Comparison of ENCODE assay signal across 9 cellular contexts in the genomic region with DNA sequence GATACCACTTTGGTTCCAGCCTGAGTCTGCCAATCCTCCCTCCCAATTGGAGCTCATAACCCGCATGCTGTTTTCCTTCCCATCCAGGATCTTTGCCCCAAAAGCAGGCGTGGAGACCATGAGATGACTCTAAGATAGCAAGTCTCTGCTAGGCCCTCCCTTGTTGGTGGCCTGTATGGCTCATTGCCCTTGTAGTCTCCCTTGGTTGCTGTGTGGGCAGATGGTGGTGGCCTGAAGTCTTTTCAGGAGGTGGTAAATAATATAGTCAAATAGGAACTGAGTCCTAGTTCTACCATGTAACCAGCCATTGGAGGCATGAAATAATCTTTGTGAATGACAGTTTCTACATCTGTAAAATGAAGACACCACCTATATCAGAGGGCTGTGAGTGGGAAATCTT. TPM values are rescaled to one million over a fixed set of nuclear protein-coding genes. Genes with fewer than 3 reads are reported as not detected.
DNase-seq lines count a peak whose midpoint lies in the region; ATAC-seq, FAIRE-seq and TF ChIP-seq lines count a peak whose summit lies in the region.
"Had no signal": no experiment of that assay in that cellular context is flagged by ENCODE, and none has a peak within 500 bp of the region (broad histone marks: within the 10 kb centered on the region; RNA-seq: fewer than 3 reads in every experiment).

No MANE protein-coding gene starts in this region.

- H3K4me2 ChIP-seq in GM12878 (ENCODE audit: control insufficient read depth, insufficient read depth) = peak overlapping the region; percentile 52

- H3K27me3 ChIP-seq in ACC112 (ENCODE audit: insufficient read depth, low read length) (no peaks in the 10 kb centered on the region), GM12878 (replicated peaks in 1 of 2; ENCODE audit: control insufficient read depth in 2 of 2, insufficient read depth in 2 of 2, low read length in 1 of 2) (no peaks in the 10 kb centered on the region), muscle layer of duodenum (ENCODE audit: low read depth, low read length) (no peaks in the 10 kb centered on the region)

- no peak overlapping the region for H3K9ac ChIP-seq in GM12878 (ENCODE audit: control insufficient read depth, insufficient read depth, low read length)

- in situ Hi-C loops in GM12878 (cut with MboI) = no loop called here

- ATAC-seq in GM12878 (peak; percentile 18), GM19395 (IDR thresholded peaks at IDR 0.05; ENCODE audit: unreplicated experiment) (no peak)

- FAIRE-seq in GM12878 (lab: Jason Lieb, UNC) = no peak

- CTCF ChIA-PET in GM12878 (lab: Yijun Ruan, JAX) = interaction anchor here (0.6 to 2.3 kb wide), 3 partner anchors 19 to 56 kb away, joined by 3 to 12 read pairs (median 5); a partner anchor contains a TSS

- TF ChIP-seq RAD21 in GM12878 (IDR thresholded peaks at IDR 0.05; ENCODE audit: insufficient read depth, low read depth, low read length) = no peak

- no peak for TF ChIP-seq POLR2A in GM12878 (IDR thresholded peaks at IDR 0.05; ENCODE audit: low read depth, low read length)

- TF ChIP-seq EP300 in GM12878 (IDR thresholded peaks at IDR 0.05; ENCODE audit: borderline replicate concordance in 1 of 2, control insufficient read depth in 1 of 2, low read depth in 2 of 2, low read length in 2 of 2) = no peak

- intact Hi-C loops in GM12878 (cut with micrococcal nuclease; ENCODE audit: unreplicated experiment) = loop anchor here (10.0 kb wide), 1 partner anchor 55 kb away; a partner anchor contains a TSS

- WGBS in GM12878 (ENCODE audit: insufficient coverage, insufficient replicate concordance, low lambda C conversion rate, missing lambda C conversion rate) = 32% methylated on average over 2 of the region's 2 CpGs

- H3K27ac ChIP-seq in ACC112 (ENCODE audit: low read depth, low read length) = no peak overlapping the region
- H3K27ac ChIP-seq in GM12878 (ENCODE audit: control insufficient read depth, insufficient read depth) = no peak overlapping the region
- no peak overlapping the region for H3K27ac ChIP-seq in muscle layer of duodenum (ENCODE audit: low read length)

- TF ChIP-seq CTCF in HFF-Myc (IDR thresholded peaks at IDR 0.05; ENCODE audit: low read depth, low read length, missing control alignments) (no peak), GM12878 (IDR thresholded peaks at IDR 0.05 in 2 of 3, conservative IDR thresholded peaks at IDR 0.05 in 1 of 3; ENCODE audit: control insufficient read depth in 2 of 3, extremely low read depth in 1 of 3, insufficient read depth in 1 of 3, low read depth in 3 of 3, low read length in 3 of 3) (no peak)

- H3K4me1 ChIP-seq in ACC112 (ENCODE audit: control insufficient read depth, insufficient read depth, low read length, unreplicated experiment) = no peaks in the 10 kb centered on the region
- H3K4me1 ChIP-seq in GM12878 (ENCODE audit: control insufficient read depth, insufficient read depth, low read length) = no peaks in the 10 kb centered on the region
- peaks cover 0 to 24% of the 10 kb centered on the region in 2 donors for H3K4me1 ChIP-seq in muscle layer of duodenum (ENCODE audit: control insufficient read depth in 1 of 2, insufficient read depth in 2 of 2, low read length in 2 of 2)

- RAD21 ChIA-PET in GM12878 (lab: Charles Lee; ENCODE audit: unreplicated experiment) = interaction anchor here (1.0 kb wide), 2 partner anchors 18 to 49 kb away, joined by 3 to 4 read pairs; no protein-coding TSS in a partner anchor

- SMC1A ChIA-PET in GM12878 (lab: Charles Lee; ENCODE audit: uncharacterized antibody, unreplicated experiment) = interaction anchor here (1.2 to 1.3 kb wide), 2 partner anchors 19 to 46 kb away, joined by 3 read pairs; no protein-coding TSS in a partner anchor

- POLR2A ChIA-PET in GM12878 (lab: Charles Lee) = interaction anchor here (0.6 to 4.1 kb wide), 5 partner anchors 18 to 98 kb away, joined by 3 to 32 read pairs (median 5); a partner anchor contains a TSS

- H2AFZ ChIP-seq in ACC112 (ENCODE audit: low read length, unreplicated experiment) = no peak overlapping the region
- no peak overlapping the region for H2AFZ ChIP-seq in GM12878 (ENCODE audit: control insufficient read depth, low read depth, low read length)

- H3K79me2 ChIP-seq in ACC112 (ENCODE audit: control insufficient read depth, insufficient read depth, low read length, unreplicated experiment) (peaks cover 18% of the 10 kb centered on the region), GM12878 (ENCODE audit: control insufficient read depth, insufficient read depth, low read length) (peaks cover 12% of the 10 kb centered on the region)

- no peaks in the 10 kb centered on the region for H4K20me1 ChIP-seq in GM12878 (ENCODE audit: control insufficient read depth, insufficient read depth)

- BruUV-seq in GM12878 (replicated peaks; lab: Mats Ljungman, UMichigan) = TSS peak; percentile 78

- H3K9me3 ChIP-seq in GM12878 (replicated peaks; ENCODE audit: control insufficient read depth, insufficient read depth, low read length) (no peaks in the 10 kb centered on the region; the same call in 2 of the 3 replicates), muscle layer of duodenum (ENCODE audit: control insufficient read depth in 1 of 2, low read length in 2 of 2) (no peaks in the 10 kb centered on the region)

- no peaks in the 10 kb centered on the region for H3K36me3 ChIP-seq in ACC112 (ENCODE audit: insufficient read depth, low read length)
- peaks cover 0 to 2% of the 10 kb centered on the region in 2 experiments; a peak in 1 of 4 replicates for H3K36me3 ChIP-seq in GM12878 (ENCODE audit: control insufficient read depth in 2 of 2, insufficient read depth in 2 of 2, low read length in 1 of 2)
- peaks cover 8 to 23% of the 10 kb centered on the region in 2 donors for H3K36me3 ChIP-seq in muscle layer of duodenum (ENCODE audit: control insufficient read depth in 1 of 2, insufficient read depth in 2 of 2, low read length in 2 of 2)

- H3K4me3 ChIP-seq in ACC112 (ENCODE audit: low read depth, low read length) = peak overlapping the region; percentile 90
- H3K4me3 ChIP-seq in HFF-Myc (replicated peaks; ENCODE audit: low read depth, low read length) = peak overlapping the region; percentile 58
- H3K4me3 ChIP-seq in GM12878 = peak overlapping the region; percentile 73; the same call in 1 of the 2 replicates
- peak overlapping the region; percentile 67 to 79 for H3K4me3 ChIP-seq in muscle layer of duodenum (ENCODE audit: low read depth in 1 of 2, low read length in 2 of 2)

- DNase-seq in HFF-Myc (ENCODE audit: extremely low read depth, low read depth) = no peak
- no peak for DNase-seq in GM12878 (ENCODE audit: low read depth, low spot score)
- no peak for DNase-seq in nucleus accumbens (lab: John Stamatoyannopoulos, UW)
- DNase-seq in NCI-H1092 treated with DMSO at 0.1 percent for 48 hours (lab: John Stamatoyannopoulos, UW) = no peak
- DNase-seq in SK-N-DZ (ENCODE audit: low spot score) = no peak
- DNase-seq: effector memory CD4-positive, alpha-beta T cell had no signal

RNA-seq across cellular contexts. Expression of a gene that starts 1.2 kb away (rescaled TPM):
- total RNA-seq in GM12878 (2013; cell fraction: nucleolus; rRNA removed) = 52.6 and 58.2 TPM in 2 replicates
- total RNA-seq in GM12878 (2014; rRNA removed) (23.0 and 25.0 TPM in 2 replicates), GM12878 (2014; rRNA removed; fragmentation: Illumina TruSeq; extraction: Trizol) (15.3 and 15.8 TPM in 2 replicates), GM12878 (2021) (31.2 and 35.7 TPM in 2 replicates)
- 24.9 TPM for polyA plus RNA-seq in GM12878 (2011; ENCODE audit: low read depth)
- polyA plus RNA-seq in GM12878 (2011; rRNA removed) (20.2 and 39.8 TPM in 2 replicates), GM12878 (2014; fragmentation: Illumina TruSeq; extraction: Trizol) (19.5 and 32.8 TPM in 2 replicates), GM12878 (2014; fragmentation: Nextera tagmentation; extraction: Ambion mirVana) (1 to 10 TPM; 4.5 to 7.8 TPM), GM12878 (2014; rRNA removed) (44.2 and 45.5 TPM in 2 replicates), GM12878 (2016; fragmentation: Nextera tagmentation; extraction: Ambion mirVana) (10 to 100 TPM; 56.3 to 56.4 TPM)
- 65.1 and 77.9 TPM in 2 replicates for polyA plus RNA-seq in GM12878 (2011; cell fraction: cytosol; rRNA removed)
- polyA plus RNA-seq in GM12878 (2011; cell fraction: nucleus; rRNA removed) = 59.5 and 66.5 TPM in 2 replicates
- polyA plus RNA-seq in GM12878 (2012) = 33.0 and 40.6 TPM in 2 replicates
- polyA minus RNA-seq in GM12878 (2011; rRNA and poly(A)+ RNA removed) = 32.0 and 52.5 TPM in 2 replicates
- polyA minus RNA-seq in GM12878 (2011; cell fraction: cytosol; rRNA and poly(A)+ RNA removed) = 18.3 and 26.7 TPM in 2 replicates
- polyA minus RNA-seq in GM12878 (2011; cell fraction: nucleus; rRNA and poly(A)+ RNA removed) = 11.2 and 13.9 TPM in 2 replicates
- 81.0 and 92.4 TPM in 2 replicates for polyA plus RNA-seq in SK-N-DZ (2014; cell fraction: cytosol; rRNA removed)
- polyA plus RNA-seq in SK-N-DZ (2014; cell fraction: nucleus; rRNA removed) = 53.9 and 54.6 TPM in 2 replicates

RNA-seq across cellular contexts. Expression of a gene that starts 7.2 kb away (rescaled TPM):
- total RNA-seq in GM12878 (2013; cell fraction: nucleolus; rRNA removed) = 91.6 and 109 TPM in 2 replicates
- total RNA-seq in GM12878 (2014; rRNA removed) = 46.6 and 59.9 TPM in 2 replicates
- 22.2 and 22.7 TPM in 2 replicates for total RNA-seq in GM12878 (2014; rRNA removed; fragmentation: Illumina TruSeq; extraction: Trizol)
- 57.9 and 61.3 TPM in 2 replicates for total RNA-seq in GM12878 (2021)
- 57.8 TPM for polyA plus RNA-seq in GM12878 (2011; ENCODE audit: low read depth)
- 48.1 and 102 TPM in 2 replicates for polyA plus RNA-seq in GM12878 (2011; rRNA removed)
- 113 and 125 TPM in 2 replicates for polyA plus RNA-seq in GM12878 (2011; cell fraction: cytosol; rRNA removed)
- polyA plus RNA-seq in GM12878 (2011; cell fraction: nucleus; rRNA removed) = 509 and 553 TPM in 2 replicates
- 87.7 and 105 TPM in 2 replicates for polyA plus RNA-seq in GM12878 (2012)
- polyA plus RNA-seq in GM12878 (2014; fragmentation: Illumina TruSeq; extraction: Trizol) = 45.1 and 64.1 TPM in 2 replicates
- 1 to 10 TPM in 1 of 2 experiments, under 1 TPM in 1; 0.92 to 4.3 TPM for polyA plus RNA-seq in GM12878 (2014; fragmentation: Nextera tagmentation; extraction: Ambion mirVana)
- polyA plus RNA-seq in GM12878 (2014; rRNA removed) = 82.1 and 101 TPM in 2 replicates
- 10 to 100 TPM; 34.5 to 39.3 TPM for polyA plus RNA-seq in GM12878 (2016; fragmentation: Nextera tagmentation; extraction: Ambion mirVana)
- polyA minus RNA-seq in GM12878 (2011; rRNA and poly(A)+ RNA removed) = 45.4 and 61.3 TPM in 2 replicates
- 28.1 and 28.3 TPM in 2 replicates for polyA minus RNA-seq in GM12878 (2011; cell fraction: cytosol; rRNA and poly(A)+ RNA removed)
- polyA minus RNA-seq in GM12878 (2011; cell fraction: nucleus; rRNA and poly(A)+ RNA removed) = 51.5 and 71.2 TPM in 2 replicates
- polyA plus RNA-seq in SK-N-DZ (2014; cell fraction: cytosol; rRNA removed) = 231 and 328 TPM in 2 replicates
- polyA plus RNA-seq in SK-N-DZ (2014; cell fraction: nucleus; rRNA removed) = 407 and 542 TPM in 2 replicates

RNA-seq across cellular contexts. Expression of a gene that starts 14.2 kb away (rescaled TPM):
- 24.0 and 37.5 TPM in 2 replicates for total RNA-seq in GM12878 (2013; cell fraction: nucleolus; rRNA removed)
- total RNA-seq in GM12878 (2014; rRNA removed) (25.8 and 32.1 TPM in 2 replicates), GM12878 (2014; rRNA removed; fragmentation: Illumina TruSeq; extraction: Trizol) (37.0 and 39.5 TPM in 2 replicates), GM12878 (2021) (44.3 and 46.7 TPM in 2 replicates)
- polyA plus RNA-seq in GM12878 (2011; ENCODE audit: low read depth) = 36.1 TPM
- polyA plus RNA-seq in GM12878 (2011; rRNA removed) (23.0 and 30.2 TPM in 2 replicates), GM12878 (2014; fragmentation: Illumina TruSeq; extraction: Trizol) (32.9 and 43.9 TPM in 2 replicates), GM12878 (2014; fragmentation: Nextera tagmentation; extraction: Ambion mirVana) (1 to 10 TPM; 4.2 to 5.4 TPM), GM12878 (2014; rRNA removed) (45.8 and 51.3 TPM in 2 replicates), GM12878 (2016; fragmentation: Nextera tagmentation; extraction: Ambion mirVana) (10 to 100 TPM; 20.4 to 40.9 TPM)
- 28.7 and 33.2 TPM in 2 replicates for polyA plus RNA-seq in GM12878 (2011; cell fraction: cytosol; rRNA removed)
- 82.3 and 87.7 TPM in 2 replicates for polyA plus RNA-seq in GM12878 (2011; cell fraction: nucleus; rRNA removed)
- 53.3 and 57.8 TPM in 2 replicates for polyA plus RNA-seq in GM12878 (2012)
- 24.0 and 28.1 TPM in 2 replicates for polyA minus RNA-seq in GM12878 (2011; rRNA and poly(A)+ RNA removed)
- polyA minus RNA-seq in GM12878 (2011; cell fraction: cytosol; rRNA and poly(A)+ RNA removed) = 9.5 and 11.9 TPM in 2 replicates
- 14.5 and 24.8 TPM in 2 replicates for polyA minus RNA-seq in GM12878 (2011; cell fraction: nucleus; rRNA and poly(A)+ RNA removed)
- 53.4 and 71.0 TPM in 2 replicates for polyA plus RNA-seq in SK-N-DZ (2014; cell fraction: cytosol; rRNA removed)
- polyA plus RNA-seq in SK-N-DZ (2014; cell fraction: nucleus; rRNA removed) = 178 and 363 TPM in 2 replicates

RNA-seq across cellular contexts. Expression of a gene that starts 18.4 kb away (rescaled TPM):
- total RNA-seq in GM12878 (2013; cell fraction: nucleolus; rRNA removed) = 53.3 and 55.8 TPM in 2 replicates
- 25.3 and 31.3 TPM in 2 replicates for total RNA-seq in GM12878 (2014; rRNA removed)
- 14.2 and 15.3 TPM in 2 replicates for total RNA-seq in GM12878 (2014; rRNA removed; fragmentation: Illumina TruSeq; extraction: Trizol)
- 37.0 and 39.2 TPM in 2 replicates for total RNA-seq in GM12878 (2021)
- 19.4 TPM for polyA plus RNA-seq in GM12878 (2011; ENCODE audit: low read depth)
- polyA plus RNA-seq in GM12878 (2011; rRNA removed) = 15.7 and 20.0 TPM in 2 replicates
- polyA plus RNA-seq in GM12878 (2011; cell fraction: cytosol; rRNA removed) = 27.0 and 29.1 TPM in 2 replicates
- polyA plus RNA-seq in GM12878 (2011; cell fraction: nucleus; rRNA removed) = 183 and 209 TPM in 2 replicates
- 30.8 and 43.7 TPM in 2 replicates for polyA plus RNA-seq in GM12878 (2012)
- polyA plus RNA-seq in GM12878 (2014; fragmentation: Illumina TruSeq; extraction: Trizol) = 21.8 and 22.6 TPM in 2 replicates
- polyA plus RNA-seq in GM12878 (2014; fragmentation: Nextera tagmentation; extraction: Ambion mirVana) = 1 to 10 TPM in 1 of 2 experiments, under 1 TPM in 1; 0.71 to 1.4 TPM
- polyA plus RNA-seq in GM12878 (2014; rRNA removed) = 43.1 and 50.4 TPM in 2 replicates
- 10 to 100 TPM; 25.0 to 31.6 TPM for polyA plus RNA-seq in GM12878 (2016; fragmentation: Nextera tagmentation; extraction: Ambion mirVana)
- 9.9 and 12.2 TPM in 2 replicates for polyA minus RNA-seq in GM12878 (2011; rRNA and poly(A)+ RNA removed)
- polyA minus RNA-seq in GM12878 (2011; cell fraction: cytosol; rRNA and poly(A)+ RNA removed) = 9.1 and 10.7 TPM in 2 replicates
- 26.0 and 36.0 TPM in 2 replicates for polyA minus RNA-seq in GM12878 (2011; cell fraction: nucleus; rRNA and poly(A)+ RNA removed)
- 37.3 and 52.4 TPM in 2 replicates for polyA plus RNA-seq in SK-N-DZ (2014; cell fraction: cytosol; rRNA removed)
- 299 and 385 TPM in 2 replicates for polyA plus RNA-seq in SK-N-DZ (2014; cell fraction: nucleus; rRNA removed)

RNA-seq across cellular contexts. Expression of a gene that starts 20.7 kb away (rescaled TPM):
- 7.5 and 8.3 TPM in 2 replicates for total RNA-seq in GM12878 (2013; cell fraction: nucleolus; rRNA removed)
- total RNA-seq in GM12878 (2014; rRNA removed) = 19.3 and 19.7 TPM in 2 replicates
- total RNA-seq in GM12878 (2014; rRNA removed; fragmentation: Illumina TruSeq; extraction: Trizol) = 6.4 and 7.3 TPM in 2 replicates
- 13.5 and 14.6 TPM in 2 replicates for total RNA-seq in GM12878 (2021)
- 8.7 TPM for polyA plus RNA-seq in GM12878 (2011; ENCODE audit: low read depth)
- polyA plus RNA-seq in GM12878 (2011; rRNA removed) = 3.1 and 4.4 TPM in 2 replicates
- 6.2 and 9.1 TPM in 2 replicates for polyA plus RNA-seq in GM12878 (2011; cell fraction: cytosol; rRNA removed)
- polyA plus RNA-seq in GM12878 (2011; cell fraction: nucleus; rRNA removed) = 9.8 and 11.9 TPM in 2 replicates
- polyA plus RNA-seq in GM12878 (2012) = 12.7 and 15.6 TPM in 2 replicates
- polyA plus RNA-seq in GM12878 (2014; fragmentation: Illumina TruSeq; extraction: Trizol) = 4.1 and 6.7 TPM in 2 replicates
- under 1 TPM; 0.60 to 0.74 TPM for polyA plus RNA-seq in GM12878 (2014; fragmentation: Nextera tagmentation; extraction: Ambion mirVana)
- polyA plus RNA-seq in GM12878 (2014; rRNA removed) = 20.0 and 22.7 TPM in 2 replicates
- 10 to 100 TPM in 1 of 2 experiments, 1 to 10 TPM in 1; 6.9 to 10.9 TPM for polyA plus RNA-seq in GM12878 (2016; fragmentation: Nextera tagmentation; extraction: Ambion mirVana)
- 3.6 and 4.6 TPM in 2 replicates for polyA minus RNA-seq in GM12878 (2011; rRNA and poly(A)+ RNA removed)
- polyA minus RNA-seq in GM12878 (2011; cell fraction: cytosol; rRNA and poly(A)+ RNA removed) = 1.6 and 3.4 TPM in 2 replicates
- 1.5 and 3.7 TPM in 2 replicates for polyA minus RNA-seq in GM12878 (2011; cell fraction: nucleus; rRNA and poly(A)+ RNA removed)
- 15.5 and 17.3 TPM in 2 replicates for polyA plus RNA-seq in SK-N-DZ (2014; cell fraction: cytosol; rRNA removed)
- polyA plus RNA-seq in SK-N-DZ (2014; cell fraction: nucleus; rRNA removed) = 12.1 and 20.9 TPM in 2 replicates
